Comparison of ENCODE assay signal across 9 cellular contexts in genomic region chr9:99296375-99296951, GRCh38.
A peak's percentile ranks its signal among the peaks of the same experiment; 100 is the strongest.
DNase-seq lines count a peak whose midpoint lies in the region; ATAC-seq and TF ChIP-seq lines count a peak whose summit lies in the region.
"Had no signal": no experiment of that assay in that cellular context is flagged by ENCODE, and none has a peak within 500 bp of the region (broad histone marks: within the 10 kb centered on the region; RNA-seq: fewer than 3 reads in every experiment).

No MANE protein-coding gene starts in this region.

- no peaks in the 10 kb centered on the region for H3K36me3 ChIP-seq in uterus

- CTCF ChIA-PET in activated CD8-positive, alpha-beta T cell treated with anti-CD3 and anti-CD28 coated beads, Interleukin-2, amount 10 ng/mL, durations not matched to agents 7 days and 5 days (lab: Charles Lee) = interaction anchor here (1.3 to 2.7 kb wide), 2 partner anchors 10 to 65 kb away, joined by 3 to 10 read pairs; no protein-coding TSS in a partner anchor

- peaks cover 16% of the 10 kb centered on the region for H3K27me3 Mint-ChIP-seq in activated CD8-positive, alpha-beta T cell treated with anti-CD3 and anti-CD28 coated beads, Interleukin-2, amount 10 ng/mL, durations not matched to agents 7 days and 5 days (ENCODE audit: low read depth)

- no peaks in the 10 kb centered on the region for H3K36me3 Mint-ChIP-seq in activated CD8-positive, alpha-beta T cell treated with anti-CD3 and anti-CD28 coated beads, Interleukin-2, amount 10 ng/mL, durations not matched to agents 7 days and 5 days (ENCODE audit: low read depth)
- H3K36me3 Mint-ChIP-seq: brain had no signal

- intact Hi-C loops in uterus (cut with DNase I; ENCODE audit: low total_unique reads) = no loop called here

- no peaks in the 10 kb centered on the region for H3K4me1 ChIP-seq in uterus

- peak; percentile 50 for ATAC-seq in activated CD8-positive, alpha-beta T cell treated with anti-CD3 and anti-CD28 coated beads, Interleukin-2, amount 10 ng/mL, durations not matched to agents 7 days and 5 days
- ATAC-seq in HG03025 (IDR thresholded peaks at IDR 0.05; ENCODE audit: low FRiP score, unreplicated experiment) (no peak), GM21786 (IDR thresholded peaks at IDR 0.05; ENCODE audit: unreplicated experiment) (no peak)

- no peaks in the 10 kb centered on the region for H3K9me3 ChIP-seq in uterus

- DNase-seq in stimulated activated CD4-positive, alpha-beta T cell treated with anti-CD3 and anti-CD28 coated beads, Interleukin-12 subunit alpha, Interleukin-12 subunit beta, amount 100 ng/mL, for 4 hours = peak; percentile 15
- DNase-seq in stimulated activated CD4-positive, alpha-beta T cell treated with anti-CD3 and anti-CD28 coated beads, Interleukin-4, amount 100 ng/mL, for 24 hours = no peak
- no peak for DNase-seq in activated CD8-positive, alpha-beta T cell treated with anti-CD3 and anti-CD28 coated beads, Interleukin-2, amount 10 ng/mL, durations not matched to agents 7 days and 5 days
- DNase-seq in iris pigment epithelial cell (ENCODE audit: low read depth) = peak; percentile 8
- DNase-seq in uterus = peak in 1 of 2 donors; percentile 19
- no peak for DNase-seq in NCI-H128 (lab: John Stamatoyannopoulos, UW; ENCODE audit: unreplicated experiment)

- H3K4me1 Mint-ChIP-seq in activated CD8-positive, alpha-beta T cell treated with anti-CD3 and anti-CD28 coated beads, Interleukin-2, amount 10 ng/mL, durations not matched to agents 7 days and 5 days (ENCODE audit: low read depth) = no peaks in the 10 kb centered on the region

- peak overlapping the region; percentile 6 to 28 for H3K4me3 ChIP-seq in uterus

- no peak overlapping the region for H3K4me3 Mint-ChIP-seq in activated CD8-positive, alpha-beta T cell treated with anti-CD3 and anti-CD28 coated beads, Interleukin-2, amount 10 ng/mL, durations not matched to agents 7 days and 5 days

- H3K27me3 ChIP-seq in uterus = no peaks in the 10 kb centered on the region

- no peaks in the 10 kb centered on the region for H3K9me3 Mint-ChIP-seq in activated CD8-positive, alpha-beta T cell treated with anti-CD3 and anti-CD28 coated beads, Interleukin-2, amount 10 ng/mL, durations not matched to agents 7 days and 5 days (ENCODE audit: insufficient read depth)
- H3K9me3 Mint-ChIP-seq: brain had no signal

- TF ChIP-seq POLR2A in uterus (IDR thresholded peaks at IDR 0.05) = no peak

- H3K27ac ChIP-seq in uterus = no peak overlapping the region

- no peak overlapping the region for H3K27ac Mint-ChIP-seq in activated CD8-positive, alpha-beta T cell treated with anti-CD3 and anti-CD28 coated beads, Interleukin-2, amount 10 ng/mL, durations not matched to agents 7 days and 5 days

- no peak for TF ChIP-seq CTCF in uterus (IDR thresholded peaks at IDR 0.05)

- POLR2A ChIA-PET in activated CD8-positive, alpha-beta T cell treated with anti-CD3 and anti-CD28 coated beads, Interleukin-2, amount 10 ng/mL, durations not matched to agents 7 days and 5 days (lab: Charles Lee) = interaction anchor here (0.6 kb wide), 1 partner anchor 423 kb away, joined by 3 read pairs; no protein-coding TSS in a partner anchor

Comparison
In these comparisons a context has a peak if more than half of its experiments do, and no peak if none do; other contexts are left out.
1. DNase-seq: peak in stimulated activated CD4-positive, alpha-beta T cell treated with anti-CD3 and anti-CD28 coated beads, Interleukin-12 subunit alpha, Interleukin-12 subunit beta, amount 100 ng/mL, for 4 hours (single experiment) and iris pigment epithelial cell (single experiment); none in stimulated activated CD4-positive, alpha-beta T cell treated with anti-CD3 and anti-CD28 coated beads, Interleukin-4, amount 100 ng/mL, for 24 hours (single experiment), activated CD8-positive, alpha-beta T cell treated with anti-CD3 and anti-CD28 coated beads, Interleukin-2, amount 10 ng/mL, durations not matched to agents 7 days and 5 days (single experiment) and NCI-H128 (single experiment).